Comparison of ENCODE assay signal across 8 cellular contexts in the genomic region with DNA sequence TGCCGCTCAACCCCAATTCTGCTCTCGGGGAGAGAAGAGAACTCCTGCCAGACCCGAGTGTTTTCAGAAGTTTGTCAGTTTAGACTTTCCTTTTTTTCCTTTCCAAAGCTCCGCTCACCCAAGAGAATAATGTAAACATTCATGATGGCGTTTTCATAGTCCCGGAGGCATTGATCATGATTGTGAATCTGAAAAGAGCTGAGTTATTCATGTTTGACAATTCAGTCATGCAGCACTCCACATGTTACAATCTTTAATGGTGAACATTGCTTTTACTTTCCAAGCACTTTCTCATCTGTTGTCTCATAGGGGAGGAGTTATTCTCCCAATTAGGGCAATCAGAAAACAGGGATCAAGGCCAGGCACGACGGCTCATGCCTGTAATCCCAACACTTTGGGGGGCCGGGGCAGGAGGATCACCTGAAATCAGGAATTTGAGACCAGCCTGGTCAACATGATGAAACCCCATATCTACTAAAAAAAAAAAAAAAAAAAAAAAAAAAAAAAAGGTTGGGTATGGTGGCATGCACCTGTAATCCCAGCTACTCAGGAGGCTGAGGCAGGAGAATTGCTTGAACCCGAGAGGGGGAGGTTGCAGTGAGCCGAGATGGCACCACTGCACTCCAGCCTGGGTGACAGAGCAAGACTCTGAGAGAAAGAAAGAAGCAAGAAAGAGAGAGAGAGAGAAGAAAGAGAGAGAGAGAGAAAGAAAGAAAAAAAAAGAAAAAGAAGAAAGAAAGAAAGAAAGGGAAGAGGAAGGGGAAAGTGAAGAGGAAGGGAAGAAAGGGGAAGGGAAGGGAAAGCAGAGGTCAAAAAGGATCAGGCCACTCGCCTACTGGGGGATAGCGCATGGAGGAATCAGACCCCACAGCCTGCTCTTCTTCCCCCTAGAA.
DNase-seq lines count a peak whose midpoint lies in the region; ATAC-seq and TF ChIP-seq lines count a peak whose summit lies in the region.

No MANE protein-coding gene starts in this region.

- no peaks in the 10 kb centered on the region for H3K4me1 ChIP-seq in colonic mucosa
- peaks cover 8% of the 10 kb centered on the region for H3K4me1 ChIP-seq in upper lobe of right lung

- H3K27ac Mint-ChIP-seq in activated naive CD4-positive, alpha-beta T cell treated with anti-CD3 and anti-CD28 coated beads for 36 hours = peak overlapping the region; percentile 70
- H3K27ac Mint-ChIP-seq in mesothelial cell of epicardium = no peak overlapping the region

- peak overlapping the region; percentile 44 to 53 for H3K9ac ChIP-seq in colonic mucosa (ENCODE audit: low read depth in 2 of 2, low read length in 2 of 2)

- H3K27me3 Mint-ChIP-seq in activated naive CD4-positive, alpha-beta T cell treated with anti-CD3 and anti-CD28 coated beads for 36 hours (ENCODE audit: low read depth) = no peaks in the 10 kb centered on the region
- H3K27me3 Mint-ChIP-seq in mesothelial cell of epicardium (ENCODE audit: low read depth) = peaks cover 66% of the 10 kb centered on the region

- H3K36me3 ChIP-seq in colonic mucosa (no peaks in the 10 kb centered on the region), upper lobe of right lung (no peaks in the 10 kb centered on the region)

- peak overlapping the region; percentile 76 for H3K4me3 Mint-ChIP-seq in activated naive CD4-positive, alpha-beta T cell treated with anti-CD3 and anti-CD28 coated beads for 36 hours
- H3K4me3 Mint-ChIP-seq in mesothelial cell of epicardium = peak overlapping the region; percentile 63

- intact Hi-C loops in activated naive CD4-positive, alpha-beta T cell treated with anti-CD3 and anti-CD28 coated beads for 36 hours (cut with micrococcal nuclease) = no loop called here
- intact Hi-C loops in colonic mucosa (cut with DNase I) = no loop called here
- intact Hi-C loops in upper lobe of right lung (cut with DNase I) = no loop called here

- peak overlapping the region; percentile 12 for H3K27ac ChIP-seq in colonic mucosa
- peak overlapping the region; percentile 81 for H3K27ac ChIP-seq in upper lobe of right lung

- no peak for DNase-seq in activated naive CD4-positive, alpha-beta T cell treated with anti-CD3 and anti-CD28 coated beads for 36 hours
- DNase-seq in activated naive CD4-positive, alpha-beta T cell treated with Interleukin-2 at 50 U/mL for 16 hours = no peak
- no peak for DNase-seq in colonic mucosa
- no peak for DNase-seq in mesothelial cell of epicardium (ENCODE audit: low spot score in 2 of 2, unreplicated experiment in 2 of 2)
- DNase-seq in upper lobe of right lung = peak; percentile 4
- DNase-seq in hypothalamus (lab: John Stamatoyannopoulos, UW) = no peak
- DNase-seq in NCI-H226 = no peak

- H3K36me3 Mint-ChIP-seq in activated naive CD4-positive, alpha-beta T cell treated with anti-CD3 and anti-CD28 coated beads for 36 hours (ENCODE audit: low read depth) = no peaks in the 10 kb centered on the region
- no peaks in the 10 kb centered on the region for H3K36me3 Mint-ChIP-seq in mesothelial cell of epicardium

- TF ChIP-seq CTCF in colonic mucosa (IDR thresholded peaks at IDR 0.05) (no peak), mesothelial cell of epicardium (IDR thresholded peaks at IDR 0.05; ENCODE audit: unreplicated experiment) (no peak), upper lobe of right lung (IDR thresholded peaks at IDR 0.05) (no peak)

- H3K9me3 ChIP-seq in colonic mucosa (no peaks in the 10 kb centered on the region), upper lobe of right lung (no peaks in the 10 kb centered on the region)

- ATAC-seq in upper lobe of right lung (no peak), HG03469 (IDR thresholded peaks at IDR 0.05; ENCODE audit: unreplicated experiment) (no peak)

- H3K4me1 Mint-ChIP-seq in activated naive CD4-positive, alpha-beta T cell treated with anti-CD3 and anti-CD28 coated beads for 36 hours (ENCODE audit: low read depth) = peaks cover 48% of the 10 kb centered on the region
- peaks cover 18% of the 10 kb centered on the region for H3K4me1 Mint-ChIP-seq in mesothelial cell of epicardium

- H3K27me3 ChIP-seq in colonic mucosa (peaks cover 17% of the 10 kb centered on the region), upper lobe of right lung (no peaks in the 10 kb centered on the region)

- H3K9me3 Mint-ChIP-seq in activated naive CD4-positive, alpha-beta T cell treated with anti-CD3 and anti-CD28 coated beads for 36 hours = no peaks in the 10 kb centered on the region
- H3K9me3 Mint-ChIP-seq in mesothelial cell of epicardium = no peaks in the 10 kb centered on the region

- H3K4me3 ChIP-seq in colonic mucosa (peak overlapping the region; percentile 28), upper lobe of right lung (peak overlapping the region; percentile 62)

- CTCF ChIA-PET in activated naive CD4-positive, alpha-beta T cell treated with anti-CD3 and anti-CD28 coated beads for 36 hours (lab: Charles Lee) = no interaction called here
